ENCODE assay signal across 19 cellular contexts in the genomic region with DNA sequence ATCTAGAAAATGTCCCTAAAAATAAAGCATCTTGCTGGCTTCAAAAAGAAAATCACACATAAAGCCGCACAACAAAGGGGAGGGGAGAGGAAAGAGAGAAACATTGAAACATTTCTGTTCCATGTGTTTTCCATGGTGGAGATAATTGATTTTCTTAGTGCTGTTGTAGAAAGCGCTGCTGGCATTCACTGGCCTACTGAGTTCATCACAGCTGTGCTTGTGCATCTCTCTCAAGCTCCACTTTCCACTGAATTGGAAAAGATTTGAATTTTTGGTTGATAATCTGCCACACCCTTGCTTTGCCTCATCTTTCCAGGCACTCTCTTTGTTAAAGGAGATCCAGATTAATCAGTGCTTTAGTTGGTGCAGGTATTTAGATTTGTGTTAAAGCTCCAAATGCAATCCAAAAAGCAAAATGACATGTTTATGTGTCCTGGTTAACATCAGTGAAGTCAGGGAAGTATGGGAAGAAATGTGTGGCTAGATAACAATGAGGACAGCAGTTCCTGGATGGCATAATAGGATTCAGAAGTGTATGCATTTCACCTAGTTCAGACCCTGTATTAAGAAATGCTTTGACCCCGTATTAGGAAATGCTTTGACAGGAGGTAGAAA. TPM values are rescaled to one million over a fixed set of nuclear protein-coding genes. Genes with fewer than 3 reads are reported as not detected.
DNase-seq lines count a peak whose midpoint lies in the region; ATAC-seq, FAIRE-seq and TF ChIP-seq lines count a peak whose summit lies in the region.
"Had no signal": no experiment of that assay in that cellular context is flagged by ENCODE, and none has a peak within 500 bp of the region (broad histone marks: within the 10 kb centered on the region; RNA-seq: fewer than 3 reads in every experiment).

No MANE protein-coding gene starts in this region.

- peaks cover 88% of the 10 kb centered on the region for H3K79me2 ChIP-seq in smooth muscle cell (ENCODE audit: low read depth)

- peak overlapping the region; percentile 35 to 79 (median 37) for H3K27ac ChIP-seq in esophagus muscularis mucosa (replicated peaks in 1 of 4)
- H3K27ac ChIP-seq in muscle layer of colon (ENCODE audit: low read depth, low read length), result peak overlapping the region; percentile 59
- peak overlapping the region; percentile 98 for H3K27ac ChIP-seq in smooth muscle cell (ENCODE audit: low read depth)
- H3K27ac ChIP-seq: epithelial cell of prostate, KMS-11, SJSA1 had no signal

- TF ChIP-seq EP300 in esophagus muscularis mucosa (IDR thresholded peaks at IDR 0.05), result no peak

- no peak overlapping the region for H3K27ac Mint-ChIP-seq in activated T-cell treated with anti-CD3 and anti-CD28 coated beads, Interleukin-2, amount 50 U/mL, for 72 hours
- H3K27ac Mint-ChIP-seq in activated T-cell treated with anti-CD3 and anti-CD28 coated beads, Interleukin-2, amount 50 U/mL, for 24 hours, result no peak overlapping the region
- H3K27ac Mint-ChIP-seq: activated naive CD8-positive, alpha-beta T cell treated with anti-CD3 and anti-CD28 coated beads for 36 hours; nephron progenitor cell had no signal

- H3K36me3 Mint-ChIP-seq in activated T-cell treated with anti-CD3 and anti-CD28 coated beads, Interleukin-2, amount 50 U/mL, for 72 hours (ENCODE audit: insufficient read depth in 2 of 2), result no peaks in the 10 kb centered on the region
- no peaks in the 10 kb centered on the region for H3K36me3 Mint-ChIP-seq in activated T-cell treated with anti-CD3 and anti-CD28 coated beads, Interleukin-2, amount 50 U/mL, for 24 hours (ENCODE audit: low read depth)
- H3K36me3 Mint-ChIP-seq: activated naive CD8-positive, alpha-beta T cell treated with anti-CD3 and anti-CD28 coated beads for 36 hours had no signal

- peaks cover 57% of the 10 kb centered on the region for H3F3A ChIP-seq in smooth muscle cell (ENCODE audit: low read depth)

- H3K9ac ChIP-seq in muscle layer of colon (ENCODE audit: low read length) (no peak overlapping the region), smooth muscle cell (ENCODE audit: low read depth) (peak overlapping the region; percentile 31)
- H3K9ac ChIP-seq: KMS-11 had no signal

- FAIRE-seq in HTR-8/SVneo (lab: Jason Lieb, UNC), result peak; percentile 72

- WGBS in esophagus muscularis mucosa, result 60% methylated on average over 3 of the region's 3 CpGs
- WGBS in smooth muscle cell (ENCODE audit: low lambda C conversion rate), result 53% methylated on average over 3 of the region's 3 CpGs

- no peak for ATAC-seq in activated T-cell treated with anti-CD3 and anti-CD28 coated beads, Interleukin-2, amount 50 U/mL, for 72 hours (replicated peaks in 1 of 2)

- H4K20me1 ChIP-seq in smooth muscle cell (ENCODE audit: low read depth), result peaks cover 21% of the 10 kb centered on the region

- H3K9me3 ChIP-seq in esophagus muscularis mucosa (no peaks in the 10 kb centered on the region), muscle layer of colon (ENCODE audit: low read length) (no peaks in the 10 kb centered on the region), smooth muscle cell (replicated peaks; ENCODE audit: low read depth) (no peaks in the 10 kb centered on the region)
- H3K9me3 ChIP-seq: Caco-2, SJSA1 had no signal

- peak overlapping the region; percentile 92 for H3K4me2 ChIP-seq in smooth muscle cell
- H3K4me2 ChIP-seq: KMS-11 had no signal

- H3K9me3 Mint-ChIP-seq in activated T-cell treated with anti-CD3 and anti-CD28 coated beads, Interleukin-2, amount 50 U/mL, for 72 hours, result no peaks in the 10 kb centered on the region
- H3K9me3 Mint-ChIP-seq in activated T-cell treated with anti-CD3 and anti-CD28 coated beads, Interleukin-2, amount 50 U/mL, for 24 hours, result no peaks in the 10 kb centered on the region
- H3K9me3 Mint-ChIP-seq: activated naive CD8-positive, alpha-beta T cell treated with anti-CD3 and anti-CD28 coated beads for 36 hours; nephron progenitor cell had no signal

- H3K27me3 Mint-ChIP-seq in activated T-cell treated with anti-CD3 and anti-CD28 coated beads, Interleukin-2, amount 50 U/mL, for 72 hours (ENCODE audit: low read depth), result peaks cover 27% of the 10 kb centered on the region
- H3K27me3 Mint-ChIP-seq in activated T-cell treated with anti-CD3 and anti-CD28 coated beads, Interleukin-2, amount 50 U/mL, for 24 hours, result peaks cover 16% of the 10 kb centered on the region

- TF ChIP-seq POLR2A in esophagus muscularis mucosa (IDR thresholded peaks at IDR 0.05; ENCODE audit: low read depth), result no peak

- peak overlapping the region; percentile 60 for H2AFZ ChIP-seq in smooth muscle cell (ENCODE audit: low read depth)

- H3K27me3 ChIP-seq in esophagus muscularis mucosa, result no peaks in the 10 kb centered on the region
- no peaks in the 10 kb centered on the region for H3K27me3 ChIP-seq in muscle layer of colon (ENCODE audit: control insufficient read depth in 1 of 2, insufficient read depth in 2 of 2, low read length in 2 of 2)
- no peaks in the 10 kb centered on the region for H3K27me3 ChIP-seq in smooth muscle cell (ENCODE audit: low read depth)
- H3K27me3 ChIP-seq: dorsolateral prefrontal cortex, SJSA1 had no signal

- TF ChIP-seq CTCF in esophagus muscularis mucosa (IDR thresholded peaks at IDR 0.05) (no peak), smooth muscle cell (IDR thresholded peaks at IDR 0.05; ENCODE audit: borderline replicate concordance, insufficient read depth, poor library complexity, severe bottlenecking) (no peak)

- no peak for DNase-seq in HTR-8/SVneo (ENCODE audit: insufficient read length, low spot score)
- no peak for DNase-seq in esophagus muscularis mucosa (ENCODE audit: extremely low spot score)
- DNase-seq in smooth muscle cell (lab: John Stamatoyannopoulos, UW; ENCODE audit: unreplicated experiment), result no peak
- no peak for DNase-seq in cerebellar cortex (ENCODE audit: low spot score)
- DNase-seq in activated T-cell treated with anti-CD3 and anti-CD28 coated beads, Interleukin-2, amount 50 U/mL, for 72 hours, result no peak
- no peak for DNase-seq in NCI-H187 (lab: John Stamatoyannopoulos, UW)
- no peak for DNase-seq in activated T-cell treated with anti-CD3 and anti-CD28 coated beads, Interleukin-2, amount 50 U/mL, for 24 hours
- DNase-seq: activated naive CD8-positive, alpha-beta T cell treated with anti-CD3 and anti-CD28 coated beads for 36 hours; Caco-2; dorsolateral prefrontal cortex; NCI-H1092 treated with DMSO at 0.1 percent for 48 hours; nephron progenitor cell; stimulated activated naive CD4-positive, alpha-beta T cell; T-helper 9 cell had no signal

- H3K4me3 ChIP-seq in esophagus muscularis mucosa, result no peak overlapping the region
- peak overlapping the region in 1 of 2 donors; percentile 12 for H3K4me3 ChIP-seq in muscle layer of colon (ENCODE audit: low read depth in 1 of 2, low read length in 2 of 2)
- H3K4me3 ChIP-seq in smooth muscle cell, result peak overlapping the region; percentile 34
- H3K4me3 ChIP-seq: dorsolateral prefrontal cortex, lung, SJSA1 had no signal

- H3K4me3 Mint-ChIP-seq in activated T-cell treated with anti-CD3 and anti-CD28 coated beads, Interleukin-2, amount 50 U/mL, for 72 hours, result no peak overlapping the region
- H3K4me3 Mint-ChIP-seq in activated T-cell treated with anti-CD3 and anti-CD28 coated beads, Interleukin-2, amount 50 U/mL, for 24 hours, result no peak overlapping the region
- H3K4me3 Mint-ChIP-seq: activated naive CD8-positive, alpha-beta T cell treated with anti-CD3 and anti-CD28 coated beads for 36 hours; nephron progenitor cell had no signal

- no peaks in the 10 kb centered on the region for H3K36me3 ChIP-seq in esophagus muscularis mucosa
- no peaks in the 10 kb centered on the region for H3K36me3 ChIP-seq in muscle layer of colon (ENCODE audit: insufficient read depth, low read length)
- H3K36me3 ChIP-seq in smooth muscle cell (ENCODE audit: low read depth), result no peaks in the 10 kb centered on the region
- H3K36me3 ChIP-seq: SJSA1 had no signal

- no peaks in the 10 kb centered on the region for H3K4me1 Mint-ChIP-seq in activated T-cell treated with anti-CD3 and anti-CD28 coated beads, Interleukin-2, amount 50 U/mL, for 72 hours (ENCODE audit: low read depth)
- peaks cover 2% of the 10 kb centered on the region for H3K4me1 Mint-ChIP-seq in activated T-cell treated with anti-CD3 and anti-CD28 coated beads, Interleukin-2, amount 50 U/mL, for 24 hours (ENCODE audit: low read depth)

- H3K4me1 ChIP-seq in esophagus muscularis mucosa, result peaks cover 0 to 47% (median 31%) of the 10 kb centered on the region in 4 donors
- H3K4me1 ChIP-seq in muscle layer of colon (ENCODE audit: insufficient read depth, low read length), result peaks cover 32% of the 10 kb centered on the region
- H3K4me1 ChIP-seq in smooth muscle cell (ENCODE audit: low read depth), result peaks cover 26% of the 10 kb centered on the region
- H3K4me1 ChIP-seq: Caco-2 had no signal

- intact Hi-C loops in esophagus muscularis mucosa (cut with DNase I), result loop anchor here (10.0 kb wide), 2 partner anchors 77 to 677 kb away; a partner anchor contains a TSS

RNA-seq across cellular contexts. Expression of a gene that starts 2.8 kb away (rescaled TPM):
- 100 to 1,000 TPM; 182 to 480 (median 236) TPM for total RNA-seq in esophagus muscularis mucosa
- total RNA-seq in smooth muscle cell, result 10,359 and 12,824 TPM in 2 replicates
- polyA plus RNA-seq in smooth muscle cell, result 9,077 and 11,807 TPM in 2 replicates
- under 1 TPM in 1 of 2 donors, not detected in 1; 0.12 TPM for total RNA-seq in activated T-cell treated with anti-CD3 and anti-CD28 coated beads, Interleukin-2, amount 50 U/mL, for 72 hours
- total RNA-seq: activated naive CD8-positive, alpha-beta T cell treated with anti-CD3 and anti-CD28 coated beads for 36 hours had no signal

Comparison
In these comparisons a context has a peak if more than half of its experiments do, and no peak if none do; other contexts are left out.
1. H3K27ac ChIP-seq: peak in every context shown above with its lines; median percentile 98 in smooth muscle cell; 59 in muscle layer of colon; 37 in esophagus muscularis mucosa.
2. RNA of a gene that starts 2.8 kb away (total RNA-seq): 10,359 to 12,824 TPM in smooth muscle cell and 182 to 480 TPM in esophagus muscularis mucosa; 0.12 TPM in activated T-cell treated with anti-CD3 and anti-CD28 coated beads, Interleukin-2, amount 50 U/mL, for 72 hours; every median in the first group is over 100 times any median in the second.